Comparison of ENCODE assay signal across 1 cellular context in genomic region chr7:155644178-155644970, GRCh38.
TF ChIP-seq lines count a peak whose summit lies in the region.

TSS of gene RBM33 (plus strand) at chr7:155644661. CDS start at chr7:155644877, 216 bp downstream.

TF ChIP-seq in WTC11, 78 proteins besides CTCF, POLR2A, EP300 and RAD21 (continued from another document and continues in another):
- TF ChIP-seq ATF2 (CRISPR knock-in tag; IDR thresholded peaks at IDR 0.05; ENCODE audit: borderline replicate concordance, low read depth) (no peak), GABPB1 (CRISPR knock-in tag; IDR thresholded peaks at IDR 0.05) (peak; percentile 18; the same call in 1 of the 2 replicates), HMGXB4 (CRISPR knock-in tag; IDR thresholded peaks at IDR 0.05) (peak; percentile 89), ZNF121 (CRISPR knock-in tag; IDR thresholded peaks at IDR 0.05) (no peak), NFATC4 (CRISPR knock-in tag; IDR thresholded peaks at IDR 0.05) (no peak), AFF4 (CRISPR knock-in tag; IDR thresholded peaks at IDR 0.05; ENCODE audit: borderline replicate concordance) (no peak), CREB1 (CRISPR knock-in tag; IDR thresholded peaks at IDR 0.05) (no peak), E2F1 (CRISPR knock-in tag; IDR thresholded peaks at IDR 0.05) (peak; percentile 75; the same call in 1 of the 2 replicates), NR2C2 (CRISPR knock-in tag; IDR thresholded peaks at IDR 0.05) (no peak), GTF2I (CRISPR knock-in tag; conservative IDR thresholded peaks at IDR 0.05) (no peak), ELF4 (CRISPR knock-in tag; IDR thresholded peaks at IDR 0.05; ENCODE audit: low read depth) (0 out of 2 replicates have a peak, but pooled peaks have one; percentile 84), CDX4 (CRISPR knock-in tag; IDR thresholded peaks at IDR 0.05; ENCODE audit: borderline replicate concordance) (no peak), PREB (CRISPR knock-in tag; IDR thresholded peaks at IDR 0.05; ENCODE audit: borderline replicate concordance) (no peak), FOXJ3 (CRISPR knock-in tag; IDR thresholded peaks at IDR 0.05; ENCODE audit: borderline replicate concordance) (no peak), USF2 (CRISPR knock-in tag; IDR thresholded peaks at IDR 0.05) (no peak), ZNF396 (CRISPR knock-in tag; IDR thresholded peaks at IDR 0.05; ENCODE audit: borderline replicate concordance) (no peak), TEAD4 (CRISPR knock-in tag; IDR thresholded peaks at IDR 0.05) (no peak), TCF7 (CRISPR knock-in tag; IDR thresholded peaks at IDR 0.05; ENCODE audit: low read depth) (no peak), ZNF281 (CRISPR knock-in tag; IDR thresholded peaks at IDR 0.05) (0 out of 2 replicates have a peak, but pooled peaks have one; percentile 36), SMAD4 (CRISPR knock-in tag; IDR thresholded peaks at IDR 0.05) (peak; percentile 71; the same call in 1 of the 2 replicates), STAT6 (CRISPR knock-in tag; conservative IDR thresholded peaks at IDR 0.05; ENCODE audit: low read depth) (no peak), E2F4 (CRISPR knock-in tag; IDR thresholded peaks at IDR 0.05; ENCODE audit: borderline replicate concordance, low read depth) (no peak; the same call in 1 of the 2 replicates), ATF3 (CRISPR knock-in tag; conservative IDR thresholded peaks at IDR 0.05) (no peak), E2F5 (CRISPR knock-in tag; IDR thresholded peaks at IDR 0.05) (peak; percentile 73; the same call in 1 of the 2 replicates), ZNF671 (CRISPR knock-in tag; IDR thresholded peaks at IDR 0.05) (no peak), KAT7 (CRISPR knock-in tag; IDR thresholded peaks at IDR 0.05; ENCODE audit: borderline replicate concordance) (0 out of 2 replicates have a peak, but pooled peaks have one; percentile 79), ZNF138 (CRISPR knock-in tag; conservative IDR thresholded peaks at IDR 0.05) (no peak)
